Comparison of ENCODE assay signal across 28 cellular contexts in the genomic region with DNA sequence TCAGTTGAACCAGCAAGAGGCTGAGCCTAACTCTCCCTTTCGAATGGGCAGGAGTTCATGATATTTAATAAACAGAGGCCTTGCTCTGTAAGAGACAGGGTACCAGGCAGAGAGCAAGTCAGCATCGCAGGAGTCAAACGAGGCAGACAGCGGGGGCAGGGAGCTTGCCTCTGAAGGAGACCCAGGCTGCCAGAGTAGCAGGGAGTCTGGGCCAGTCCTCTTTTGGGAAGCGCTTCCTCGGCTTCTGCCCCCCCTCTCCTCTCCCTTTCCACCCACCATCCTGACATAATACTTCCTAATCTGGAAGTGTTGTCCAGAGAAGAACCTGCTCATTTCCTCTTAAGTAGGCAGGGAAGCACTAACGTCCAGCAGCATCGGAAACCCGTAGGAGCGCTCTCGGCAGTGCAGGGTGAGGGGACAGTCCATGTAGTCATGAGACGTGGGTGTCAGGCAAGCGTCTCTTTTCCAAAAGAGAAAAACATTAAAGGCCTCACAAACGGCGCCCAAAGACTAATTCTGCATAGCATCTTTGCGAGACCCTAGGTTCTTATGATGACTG.
A peak's percentile ranks its signal among the peaks of the same experiment; 100 is the strongest.
DNase-seq lines count a peak whose midpoint lies in the region; ATAC-seq and TF ChIP-seq lines count a peak whose summit lies in the region.
"Had no signal": no experiment of that assay in that cellular context is flagged by ENCODE, and none has a peak within 500 bp of the region (broad histone marks: within the 10 kb centered on the region; RNA-seq: fewer than 3 reads in every experiment).

No MANE protein-coding gene starts in this region.

- H3K27me3 ChIP-seq in heart right ventricle (no peaks in the 10 kb centered on the region), gastroesophageal sphincter (no peaks in the 10 kb centered on the region), osteoblast (ENCODE audit: insufficient read depth, low read length) (no peaks in the 10 kb centered on the region)
- H3K27me3 ChIP-seq: dorsolateral prefrontal cortex, MG63 had no signal

- H3K36me3 Mint-ChIP-seq in type B pancreatic cell, result peaks cover 24% of the 10 kb centered on the region
- H3K36me3 Mint-ChIP-seq: activated CD4-positive, alpha-beta memory T cell treated with anti-CD3 and anti-CD28 coated beads for 36 hours; stimulated activated memory B cell treated with anti-CD40 and anti-IgM and Interleukin-4, amounts not matched to agents 10 μg/mL and 1 μg/mL and 100 μg/mL, for 72 hours had no signal

- DNase-seq in heart right ventricle (peak in 1 of 2 donors; percentile 33), left cardiac atrium (no peak), osteoblast (ENCODE audit: insufficient read length, low spot score, missing footprints) (no peak), type B pancreatic cell (ENCODE audit: extremely low spot score, unreplicated experiment) (no peak), posterior cingulate gyrus (no peak), AML-193 (lab: John Stamatoyannopoulos, UW) (no peak), activated gamma-delta T cell treated with Interleukin-2 at 50 U/mL for 16 hours (no peak)
- DNase-seq: activated CD4-positive, alpha-beta memory T cell treated with anti-CD3 and anti-CD28 coated beads for 36 hours; activated CD4-positive, CD25-positive, alpha-beta regulatory T cell treated with anti-CD3 and anti-CD28 coated beads, Interleukin-2, amount 50 U/mL, for 72 hours; activated CD8-positive, alpha-beta memory T cell treated with anti-CD3 and anti-CD28 coated beads, Interleukin-2, amount 50 U/mL, for 48 hours; activated naive CD4-positive, alpha-beta T cell treated with anti-CD3 and anti-CD28 coated beads, Interleukin-2, amount 50 U/mL, for 16 hours; amniotic stem cell; CD4-positive, alpha-beta T cell; dorsolateral prefrontal cortex; KG1; MG63; NCI-H1105 treated with DMSO at 0.1 percent for 48 hours; NCI-H2029; NCI-H2227 treated with DMSO at 0.1 percent for 48 hours; NCI-H526; NK-92 treated with Interleukin-12 subunit alpha and Interleukin-12 subunit beta, amount 100 ng/mL, for 24 hours had no signal

- no peak for TF ChIP-seq CTCF in heart right ventricle (IDR thresholded peaks at IDR 0.05)
- TF ChIP-seq CTCF in gastroesophageal sphincter (IDR thresholded peaks at IDR 0.05), result no peak
- no peak for TF ChIP-seq CTCF in osteoblast (IDR thresholded peaks at IDR 0.05; ENCODE audit: extremely low read depth, low read depth, low read length)
- no peak for TF ChIP-seq CTCF in type B pancreatic cell (conservative IDR thresholded peaks at IDR 0.05)

- H3K4me1 Mint-ChIP-seq in type B pancreatic cell (ENCODE audit: unreplicated experiment), result peaks cover 25% of the 10 kb centered on the region
- H3K4me1 Mint-ChIP-seq: stimulated activated memory B cell treated with anti-CD40 and anti-IgM and Interleukin-4, amounts not matched to agents 10 μg/mL and 1 μg/mL and 100 μg/mL, for 72 hours had no signal

- H3K4me3 ChIP-seq in heart right ventricle (no peak overlapping the region), gastroesophageal sphincter (no peak overlapping the region), osteoblast (ENCODE audit: insufficient read depth, low read length) (no peak overlapping the region)
- H3K4me3 ChIP-seq: A549, dorsolateral prefrontal cortex, MG63 had no signal

- no peak overlapping the region for H2AFZ ChIP-seq in osteoblast (ENCODE audit: low read length)

- peaks cover 3% of the 10 kb centered on the region for H4K20me1 ChIP-seq in osteoblast (ENCODE audit: insufficient read depth, low read length)

- no peak for TF ChIP-seq EP300 in gastroesophageal sphincter (IDR thresholded peaks at IDR 0.05)

- H3K9me3 Mint-ChIP-seq in type B pancreatic cell, result no peaks in the 10 kb centered on the region
- H3K9me3 Mint-ChIP-seq: activated CD4-positive, alpha-beta memory T cell treated with anti-CD3 and anti-CD28 coated beads for 36 hours; activated T-helper 1 cell treated with anti-CD3 and anti-CD28 coated beads, Interleukin-12 subunit alpha, Interleukin-12 subunit beta, Interleukin-2, Interleukin-4 antibody, amounts not matched to agents 30 ng/mL and 10 ng/mL and 1 ng/mL, durations not matched to agents 14 hours and 24 hours and 36 hours; CD4-positive, alpha-beta T cell; mesothelial cell of epicardium; stimulated activated memory B cell treated with anti-CD40 and anti-IgM and Interleukin-4, amounts not matched to agents 10 μg/mL and 1 μg/mL and 100 μg/mL, for 72 hours had no signal

- TF ChIP-seq POLR2A in gastroesophageal sphincter (IDR thresholded peaks at IDR 0.05), result no peak

- no peak overlapping the region for H3K4me3 Mint-ChIP-seq in type B pancreatic cell
- H3K4me3 Mint-ChIP-seq: activated CD4-positive, alpha-beta memory T cell treated with anti-CD3 and anti-CD28 coated beads for 36 hours; activated T-helper 1 cell treated with anti-CD3 and anti-CD28 coated beads, Interleukin-12 subunit alpha, Interleukin-12 subunit beta, Interleukin-2, Interleukin-4 antibody, amounts not matched to agents 30 ng/mL and 10 ng/mL and 1 ng/mL, durations not matched to agents 14 hours and 24 hours and 36 hours; CD4-positive, alpha-beta T cell; mesothelial cell of epicardium; stimulated activated memory B cell treated with anti-CD40 and anti-IgM and Interleukin-4, amounts not matched to agents 10 μg/mL and 1 μg/mL and 100 μg/mL, for 72 hours had no signal

- H3K79me2 ChIP-seq in osteoblast (ENCODE audit: insufficient read depth, low read length), result peaks cover 3% of the 10 kb centered on the region

- H3K36me3 ChIP-seq in heart right ventricle, result peaks cover 0 to 20% (median 0%) of the 10 kb centered on the region in 9 donors
- peaks cover 0 to 51% of the 10 kb centered on the region in 2 donors for H3K36me3 ChIP-seq in gastroesophageal sphincter
- H3K36me3 ChIP-seq in osteoblast (ENCODE audit: insufficient read depth, low read length), result peaks cover 49% of the 10 kb centered on the region

- H3K27ac ChIP-seq in heart right ventricle (peak overlapping the region in 4 of 10 donors; percentile 44 to 70 (median 52)), gastroesophageal sphincter (peak overlapping the region in 3 of 4 donors; percentile 43 to 70 (median 62)), osteoblast (ENCODE audit: low read depth, low read length) (peak overlapping the region; percentile 4)

- ATAC-seq in heart right ventricle (peak in 7 of 8 donors; percentile 20 to 63 (median 33)), left cardiac atrium (no peak), gastroesophageal sphincter (no peak)
- ATAC-seq: A549; left lobe of liver; SK-N-SH treated with all-trans-retinoic acid at 6 μM for 48 hours; stimulated activated memory B cell treated with anti-CD40 and anti-IgM and Interleukin-4, amounts not matched to agents 10 μg/mL and 1 μg/mL and 100 μg/mL, for 72 hours had no signal

- H3K4me1 ChIP-seq in heart right ventricle (peaks cover 13 to 74% (median 33%) of the 10 kb centered on the region in 9 donors), gastroesophageal sphincter (peaks cover 3 to 75% (median 11%) of the 10 kb centered on the region in 3 donors), osteoblast (ENCODE audit: insufficient read depth, low read length) (peaks cover 43% of the 10 kb centered on the region)

- H3K27ac Mint-ChIP-seq in type B pancreatic cell, result peak overlapping the region; percentile 50
- H3K27ac Mint-ChIP-seq: activated CD4-positive, alpha-beta memory T cell treated with anti-CD3 and anti-CD28 coated beads for 36 hours; activated T-helper 1 cell treated with anti-CD3 and anti-CD28 coated beads, Interleukin-12 subunit alpha, Interleukin-12 subunit beta, Interleukin-2, Interleukin-4 antibody, amounts not matched to agents 30 ng/mL and 10 ng/mL and 1 ng/mL, durations not matched to agents 14 hours and 24 hours and 36 hours; CD4-positive, alpha-beta T cell; mesothelial cell of epicardium; stimulated activated memory B cell treated with anti-CD40 and anti-IgM and Interleukin-4, amounts not matched to agents 10 μg/mL and 1 μg/mL and 100 μg/mL, for 72 hours had no signal

- no peaks in the 10 kb centered on the region for H3K9me3 ChIP-seq in heart right ventricle
- H3K9me3 ChIP-seq in gastroesophageal sphincter, result no peaks in the 10 kb centered on the region
- no peaks in the 10 kb centered on the region for H3K9me3 ChIP-seq in osteoblast (ENCODE audit: low read depth, low read length)
- H3K9me3 ChIP-seq: A549, MG63 had no signal

- no peak overlapping the region for H3K4me2 ChIP-seq in osteoblast (ENCODE audit: insufficient read depth, low read length)
- H3K4me2 ChIP-seq: A549 had no signal

- 67 to 70% methylated on average over 16 of the region's 16 CpGs for WGBS in heart right ventricle, 2 donors
- WGBS in gastroesophageal sphincter (ENCODE audit: low coverage in 1 of 2), 2 donors, result 63 to 74% methylated on average over 4 to 13 of the region's 16 CpGs

- no peaks in the 10 kb centered on the region for H3K27me3 Mint-ChIP-seq in type B pancreatic cell

- intact Hi-C loops in heart right ventricle (cut with DNase I) (loop anchor here in 3 of 10 donors (5.0 kb wide), 2 partner anchors 58 to 173 kb away; partner anchors contain the start of gene EGFR (in 2 of the 3)), left cardiac atrium (cut with DNase I) (loop anchor here in 1 of 2 donors (10.0 kb wide), 1 partner anchor 175 kb away; the partner anchor contains the start of gene EGFR), posterior cingulate gyrus (cut with DNase I) (no loop called here)

Comparison
In these comparisons a context has a peak if more than half of its experiments do, and no peak if none do; other contexts are left out.
1. ATAC-seq: peak in heart right ventricle (7 of 8); none in left cardiac atrium (0 of 2) and gastroesophageal sphincter (single experiment).